1 cellular context compared by ENCODE assay signal in genomic region chr5:179802207-179802883, GRCh38.
TF ChIP-seq lines count a peak whose summit lies in the region.

No MANE protein-coding gene starts in this region.

TF ChIP-seq in Ishikawa, 13 proteins besides CTCF, POLR2A, EP300 and RAD21:
- no peak for TF ChIP-seq REST (IDR thresholded peaks at IDR 0.05; ENCODE audit: low read depth)
- TF ChIP-seq YY1 (IDR thresholded peaks at IDR 0.05; ENCODE audit: low read depth) = no peak
- no peak for TF ChIP-seq CEBPB (IDR thresholded peaks at IDR 0.05)
- TF ChIP-seq TCF12 (IDR thresholded peaks at IDR 0.05; ENCODE audit: low read depth) = peak; percentile 53
- TF ChIP-seq TEAD4 (IDR thresholded peaks at IDR 0.05) = 0 out of 2 replicates have a peak, but pooled peaks have one; percentile 6
- TF ChIP-seq NFIC (IDR thresholded peaks at IDR 0.05) = peak; percentile 89
- TF ChIP-seq MAX (IDR thresholded peaks at IDR 0.05) = peak; percentile 72
- no peak for TF ChIP-seq USF1 (IDR thresholded peaks at IDR 0.05)
- no peak for TF ChIP-seq FOXM1 (IDR thresholded peaks at IDR 0.05; ENCODE audit: borderline replicate concordance, low read depth)
- TF ChIP-seq CREB1 (IDR thresholded peaks at IDR 0.05; ENCODE audit: low read depth) = no peak
- TF ChIP-seq TAF1 (IDR thresholded peaks at IDR 0.05; ENCODE audit: low read depth) = no peak
